ENCODE assay signal across 39 cellular contexts in genomic region chr3:46031747-46032146, GRCh38. TPM values are rescaled to one million over a fixed set of nuclear protein-coding genes. Genes with fewer than 3 reads are reported as not detected.
"Had no signal": no experiment of that assay in that cellular context is flagged by ENCODE, and none has a peak within 500 bp of the region (broad histone marks: within the 10 kb centered on the region; RNA-seq: fewer than 3 reads in every experiment).

No MANE protein-coding gene starts in this region.

- H3K27me3 ChIP-seq: MG63 had no signal

- DNase-seq: Karpas-422, Kasumi-1, MG63, MM.1S, MV-4-11, NCI-H1048, NCI-H1092, NCI-H1092 treated with DMSO at 0.1 percent for 48 hours, NCI-H1105, NCI-H1105 treated with DMSO at 0.1 percent for 48 hours, NCI-H1417, NCI-H1417 treated with DMSO at 0.1 percent for 48 hours, NCI-H1436, NCI-H1436 treated with DMSO at 0.1 percent for 48 hours, NCI-H146, NCI-H1694, NCI-H1694 treated with DMSO at 0.1 percent for 48 hours, NCI-H187, NCI-H187 treated with DMSO at 0.1 percent for 48 hours, NCI-H1930, NCI-H2029, NCI-H2029 treated with DMSO at 0.1 percent for 48 hours, NCI-H2081, NCI-H2081 treated with DMSO at 0.1 percent for 48 hours, NCI-H2107, NCI-H2171, NCI-H2171 treated with DMSO at 0.1 percent for 48 hours, NCI-H2227 treated with DMSO at 0.1 percent for 48 hours, NCI-H226, NCI-H345, NCI-H446, NCI-H446 treated with DMSO at 0.1 percent for 48 hours, NCI-H510A, NCI-H510A treated with DMSO at 0.1 percent for 48 hours, NCI-H524 had no signal

- H3K4me2 ChIP-seq: KMS-11 had no signal

- H3K27ac ChIP-seq: KMS-11 had no signal

- H3K4me3 ChIP-seq: MG63 had no signal

- H3K36me3 ChIP-seq: MG63 had no signal

- H3K9ac ChIP-seq: KMS-11 had no signal

RNA-seq across cellular contexts. Expression of gene XCR1, which starts 4.5 kb away (rescaled TPM):
- total RNA-seq: M059J, MCF 10A, NCI-H460 had no signal
